Comparison of ENCODE assay signal across 1 cellular context in genomic region chr2:10030311-10030736, GRCh38.
TF ChIP-seq lines count a peak whose summit lies in the region.

No MANE protein-coding gene starts in this region.

TF ChIP-seq in HepG2, 621 proteins besides CTCF, POLR2A, EP300 and RAD21 (continued from another document and continues in another):
- TF ChIP-seq ZBTB40 (IDR thresholded peaks at IDR 0.05) (no peak), ZBTB40 (CRISPR knock-in tag; IDR thresholded peaks at IDR 0.05) (0 out of 2 replicates have a peak, but pooled peaks have one; percentile 30), ELF1 (CRISPR knock-in tag; IDR thresholded peaks at IDR 0.05) (peak; percentile 80), PLRG1 (conservative IDR thresholded peaks at IDR 0.05) (no peak), MYC (CRISPR knock-in tag; IDR thresholded peaks at IDR 0.05; ENCODE audit: borderline replicate concordance) (no peak), DNMT1 (CRISPR knock-in tag; IDR thresholded peaks at IDR 0.05) (no peak), ZNF879 (CRISPR knock-in tag; IDR thresholded peaks at IDR 0.05) (no peak), SKIL (CRISPR knock-in tag; IDR thresholded peaks at IDR 0.05; ENCODE audit: borderline replicate concordance) (no peak), RFX3 (CRISPR knock-in tag; IDR thresholded peaks at IDR 0.05) (no peak), ARHGAP35 (CRISPR knock-in tag; IDR thresholded peaks at IDR 0.05; ENCODE audit: borderline replicate concordance) (no peak), TGIF2 (CRISPR knock-in tag; IDR thresholded peaks at IDR 0.05) (no peak), RBAK (CRISPR knock-in tag; IDR thresholded peaks at IDR 0.05) (no peak), CBX5 (CRISPR knock-in tag; IDR thresholded peaks at IDR 0.05; ENCODE audit: borderline replicate concordance) (no peak; the same call in 1 of the 2 replicates), FIP1L1 (IDR thresholded peaks at IDR 0.05; ENCODE audit: borderline replicate concordance, insufficient read depth, low read depth, low read length) (no peak), ZNF570 (CRISPR knock-in tag; IDR thresholded peaks at IDR 0.05; ENCODE audit: borderline replicate concordance) (no peak), REXO4 (CRISPR knock-in tag; IDR thresholded peaks at IDR 0.05; ENCODE audit: borderline replicate concordance) (no peak), ZNF678 (CRISPR knock-in tag; IDR thresholded peaks at IDR 0.05) (no peak), ETV6 (CRISPR knock-in tag; conservative IDR thresholded peaks at IDR 0.05) (no peak), IRX3 (CRISPR knock-in tag; IDR thresholded peaks at IDR 0.05; ENCODE audit: borderline replicate concordance, low read depth) (no peak), ZNF225 (CRISPR knock-in tag; IDR thresholded peaks at IDR 0.05) (no peak), RBFOX2 (IDR thresholded peaks at IDR 0.05; ENCODE audit: low read depth, low read length) (no peak), ZNF264 (CRISPR knock-in tag; IDR thresholded peaks at IDR 0.05) (peak; percentile 89; the same call in 1 of the 2 replicates), RXRB (CRISPR knock-in tag; IDR thresholded peaks at IDR 0.05; ENCODE audit: borderline replicate concordance) (no peak), SP140L (CRISPR knock-in tag; IDR thresholded peaks at IDR 0.05; ENCODE audit: borderline replicate concordance) (no peak), JUN (CRISPR knock-in tag; IDR thresholded peaks at IDR 0.05) (no peak), HHEX (CRISPR knock-in tag; IDR thresholded peaks at IDR 0.05) (no peak), ZNF280B (CRISPR knock-in tag; IDR thresholded peaks at IDR 0.05; ENCODE audit: borderline replicate concordance) (no peak), PAWR (CRISPR knock-in tag; IDR thresholded peaks at IDR 0.05; ENCODE audit: borderline replicate concordance) (no peak), SNAI1 (CRISPR knock-in tag; IDR thresholded peaks at IDR 0.05; ENCODE audit: borderline replicate concordance) (no peak), ZNF317 (CRISPR knock-in tag; IDR thresholded peaks at IDR 0.05) (no peak), MLX (CRISPR knock-in tag; IDR thresholded peaks at IDR 0.05) (peak; percentile 45; the same call in 1 of the 2 replicates), ZNF775 (CRISPR knock-in tag; IDR thresholded peaks at IDR 0.05; ENCODE audit: borderline replicate concordance) (no peak), ZNF75D (CRISPR knock-in tag; IDR thresholded peaks at IDR 0.05; ENCODE audit: borderline replicate concordance) (no peak)
- TF ChIP-seq, protein P1, sequence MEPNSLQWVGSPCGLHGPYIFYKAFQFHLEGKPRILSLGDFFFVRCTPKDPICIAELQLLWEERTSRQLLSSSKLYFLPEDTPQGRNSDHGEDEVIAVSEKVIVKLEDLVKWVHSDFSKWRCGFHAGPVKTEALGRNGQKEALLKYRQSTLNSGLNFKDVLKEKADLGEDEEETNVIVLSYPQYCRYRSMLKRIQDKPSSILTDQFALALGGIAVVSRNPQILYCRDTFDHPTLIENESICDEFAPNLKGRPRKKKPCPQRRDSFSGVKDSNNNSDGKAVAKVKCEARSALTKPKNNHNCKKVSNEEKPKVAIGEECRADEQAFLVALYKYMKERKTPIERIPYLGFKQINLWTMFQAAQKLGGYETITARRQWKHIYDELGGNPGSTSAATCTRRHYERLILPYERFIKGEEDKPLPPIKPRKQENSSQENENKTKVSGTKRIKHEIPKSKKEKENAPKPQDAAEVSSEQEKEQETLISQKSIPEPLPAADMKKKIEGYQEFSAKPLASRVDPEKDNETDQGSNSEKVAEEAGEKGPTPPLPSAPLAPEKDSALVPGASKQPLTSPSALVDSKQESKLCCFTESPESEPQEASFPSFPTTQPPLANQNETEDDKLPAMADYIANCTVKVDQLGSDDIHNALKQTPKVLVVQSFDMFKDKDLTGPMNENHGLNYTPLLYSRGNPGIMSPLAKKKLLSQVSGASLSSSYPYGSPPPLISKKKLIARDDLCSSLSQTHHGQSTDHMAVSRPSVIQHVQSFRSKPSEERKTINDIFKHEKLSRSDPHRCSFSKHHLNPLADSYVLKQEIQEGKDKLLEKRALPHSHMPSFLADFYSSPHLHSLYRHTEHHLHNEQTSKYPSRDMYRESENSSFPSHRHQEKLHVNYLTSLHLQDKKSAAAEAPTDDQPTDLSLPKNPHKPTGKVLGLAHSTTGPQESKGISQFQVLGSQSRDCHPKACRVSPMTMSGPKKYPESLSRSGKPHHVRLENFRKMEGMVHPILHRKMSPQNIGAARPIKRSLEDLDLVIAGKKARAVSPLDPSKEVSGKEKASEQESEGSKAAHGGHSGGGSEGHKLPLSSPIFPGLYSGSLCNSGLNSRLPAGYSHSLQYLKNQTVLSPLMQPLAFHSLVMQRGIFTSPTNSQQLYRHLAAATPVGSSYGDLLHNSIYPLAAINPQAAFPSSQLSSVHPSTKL (CRISPR knock-in tag; IDR thresholded peaks at IDR 0.05): 0 out of 2 replicates have a peak, but pooled peaks have one; percentile 18
- TF ChIP-seq, protein P2, sequence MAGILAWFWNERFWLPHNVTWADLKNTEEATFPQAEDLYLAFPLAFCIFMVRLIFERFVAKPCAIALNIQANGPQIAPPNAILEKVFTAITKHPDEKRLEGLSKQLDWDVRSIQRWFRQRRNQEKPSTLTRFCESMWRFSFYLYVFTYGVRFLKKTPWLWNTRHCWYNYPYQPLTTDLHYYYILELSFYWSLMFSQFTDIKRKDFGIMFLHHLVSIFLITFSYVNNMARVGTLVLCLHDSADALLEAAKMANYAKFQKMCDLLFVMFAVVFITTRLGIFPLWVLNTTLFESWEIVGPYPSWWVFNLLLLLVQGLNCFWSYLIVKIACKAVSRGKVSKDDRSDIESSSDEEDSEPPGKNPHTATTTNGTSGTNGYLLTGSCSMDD (CRISPR knock-in tag; IDR thresholded peaks at IDR 0.05): no peak
- TF ChIP-seq, protein P3, sequence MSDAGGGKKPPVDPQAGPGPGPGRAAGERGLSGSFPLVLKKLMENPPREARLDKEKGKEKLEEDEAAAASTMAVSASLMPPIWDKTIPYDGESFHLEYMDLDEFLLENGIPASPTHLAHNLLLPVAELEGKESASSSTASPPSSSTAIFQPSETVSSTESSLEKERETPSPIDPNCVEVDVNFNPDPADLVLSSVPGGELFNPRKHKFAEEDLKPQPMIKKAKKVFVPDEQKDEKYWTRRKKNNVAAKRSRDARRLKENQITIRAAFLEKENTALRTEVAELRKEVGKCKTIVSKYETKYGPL (CRISPR knock-in tag; IDR thresholded peaks at IDR 0.05): no peak
- TF ChIP-seq, protein P4, sequence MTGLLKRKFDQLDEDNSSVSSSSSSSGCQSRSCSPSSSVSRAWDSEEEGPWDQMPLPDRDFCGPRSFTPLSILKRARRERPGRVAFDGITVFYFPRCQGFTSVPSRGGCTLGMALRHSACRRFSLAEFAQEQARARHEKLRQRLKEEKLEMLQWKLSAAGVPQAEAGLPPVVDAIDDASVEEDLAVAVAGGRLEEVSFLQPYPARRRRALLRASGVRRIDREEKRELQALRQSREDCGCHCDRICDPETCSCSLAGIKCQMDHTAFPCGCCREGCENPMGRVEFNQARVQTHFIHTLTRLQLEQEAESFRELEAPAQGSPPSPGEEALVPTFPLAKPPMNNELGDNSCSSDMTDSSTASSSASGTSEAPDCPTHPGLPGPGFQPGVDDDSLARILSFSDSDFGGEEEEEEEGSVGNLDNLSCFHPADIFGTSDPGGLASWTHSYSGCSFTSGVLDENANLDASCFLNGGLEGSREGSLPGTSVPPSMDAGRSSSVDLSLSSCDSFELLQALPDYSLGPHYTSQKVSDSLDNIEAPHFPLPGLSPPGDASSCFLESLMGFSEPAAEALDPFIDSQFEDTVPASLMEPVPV (CRISPR knock-in tag; IDR thresholded peaks at IDR 0.05): no peak
- TF ChIP-seq, protein P5, sequence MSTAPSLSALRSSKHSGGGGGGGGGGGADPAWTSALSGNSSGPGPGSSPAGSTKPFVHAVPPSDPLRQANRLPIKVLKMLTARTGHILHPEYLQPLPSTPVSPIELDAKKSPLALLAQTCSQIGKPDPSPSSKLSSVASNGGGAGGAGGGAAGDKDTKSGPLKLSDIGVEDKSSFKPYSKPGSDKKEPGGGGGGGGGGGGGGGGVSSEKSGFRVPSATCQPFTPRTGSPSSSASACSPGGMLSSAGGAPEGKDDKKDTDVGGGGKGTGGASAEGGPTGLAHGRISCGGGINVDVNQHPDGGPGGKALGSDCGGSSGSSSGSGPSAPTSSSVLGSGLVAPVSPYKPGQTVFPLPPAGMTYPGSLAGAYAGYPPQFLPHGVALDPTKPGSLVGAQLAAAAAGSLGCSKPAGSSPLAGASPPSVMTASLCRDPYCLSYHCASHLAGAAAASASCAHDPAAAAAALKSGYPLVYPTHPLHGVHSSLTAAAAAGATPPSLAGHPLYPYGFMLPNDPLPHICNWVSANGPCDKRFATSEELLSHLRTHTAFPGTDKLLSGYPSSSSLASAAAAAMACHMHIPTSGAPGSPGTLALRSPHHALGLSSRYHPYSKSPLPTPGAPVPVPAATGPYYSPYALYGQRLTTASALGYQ (CRISPR knock-in tag; IDR thresholded peaks at IDR 0.05): no peak
